8 cellular contexts compared by ENCODE assay signal in the genomic region with DNA sequence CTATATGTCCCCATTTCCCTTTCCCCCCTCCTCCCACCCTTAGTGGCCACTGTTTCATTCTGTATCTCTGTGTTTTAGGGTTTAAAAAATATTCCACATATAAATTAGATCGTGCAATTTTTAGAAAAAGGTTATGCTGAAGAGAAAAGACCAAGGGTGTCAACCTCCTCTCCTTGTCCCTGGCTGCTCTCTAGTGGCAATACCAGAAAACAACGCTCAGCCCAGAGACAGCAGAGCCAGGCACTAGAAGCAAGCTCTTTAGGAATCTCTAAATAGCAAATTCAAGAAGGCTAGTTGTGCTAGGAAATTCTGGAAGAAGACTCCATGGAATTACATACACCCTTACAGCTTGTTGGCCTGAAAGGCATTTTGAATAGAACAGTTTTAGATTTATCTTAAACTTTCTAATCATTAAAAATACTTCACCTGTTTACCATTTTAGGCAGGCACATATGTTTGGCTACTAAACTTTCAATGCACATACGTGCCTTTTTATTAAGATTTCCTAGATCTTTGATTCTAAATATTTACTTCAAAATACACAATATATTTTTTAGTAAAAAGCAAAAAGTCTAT. TPM values are rescaled to one million over a fixed set of nuclear protein-coding genes. Genes with fewer than 3 reads are reported as not detected.
DNase-seq lines count a peak whose midpoint lies in the region; ATAC-seq and TF ChIP-seq lines count a peak whose summit lies in the region.

No MANE protein-coding gene starts in this region.

- H3K4me3 ChIP-seq in Panc1 (ENCODE audit: low read depth in 2 of 2, low read length in 2 of 2): no peak overlapping the region

- H3K27ac ChIP-seq in Panc1 (ENCODE audit: low read length): no peak overlapping the region

- CTCF ChIA-PET in Panc1 (lab: Charles Lee): interaction anchor here (0.5 to 0.7 kb wide), 3 partner anchors 25 to 72 kb away, joined by 3 to 4 read pairs (median 3); no protein-coding TSS in a partner anchor

- POLR2A ChIA-PET in Panc1 (lab: Charles Lee): interaction anchor here (0.6 kb wide), 1 partner anchor 143 kb away, joined by 3 read pairs; no protein-coding TSS in a partner anchor

- peak; percentile 84 for TF ChIP-seq CTCF in Panc1 (IDR thresholded peaks at IDR 0.05)

- DNase-seq in DMS 273 treated with DMSO at 0.1 percent for 48 hours (lab: John Stamatoyannopoulos, UW): peak; percentile 25
- DNase-seq in Panc1 (ENCODE audit: low read depth, low spot score): peak; percentile 38
- DNase-seq in cerebellar cortex (ENCODE audit: low spot score): peak; percentile 35
- peak in 1 of 2 donors; percentile 11 for DNase-seq in left colon
- peak; percentile 64 for DNase-seq in ureter (ENCODE audit: low spot score)

- in situ Hi-C loops in Panc1 (cut with HindIII; ENCODE audit: low pct_unique_long_range_greater_than_20kb, low sequenced_read_pairs): no loop called here

- intact Hi-C loops in Panc1 (cut with micrococcal nuclease; ENCODE audit: unreplicated experiment) (no loop called here), left colon (cut with DNase I, micrococcal nuclease) (no loop called here)

- H3K36me3 ChIP-seq in Panc1 (ENCODE audit: control insufficient read depth, insufficient read depth, low read length): no peaks in the 10 kb centered on the region

- no peaks in the 10 kb centered on the region for H3K27me3 ChIP-seq in Panc1 (ENCODE audit: control insufficient read depth, insufficient read depth, low read length)

- no peaks in the 10 kb centered on the region for H3K9me3 ChIP-seq in Panc1 (ENCODE audit: control insufficient read depth, insufficient read depth, low read depth, low read length)

- H3K4me1 ChIP-seq in Panc1 (ENCODE audit: control insufficient read depth, insufficient read depth, low read length): no peaks in the 10 kb centered on the region

- BruUV-seq in Panc1 (replicated peaks; lab: Mats Ljungman, UMichigan): no TSS peak

- peak; percentile 80 for ATAC-seq in GM19023 (IDR thresholded peaks at IDR 0.05; ENCODE audit: unreplicated experiment)
- ATAC-seq in HG03457 (IDR thresholded peaks at IDR 0.05; ENCODE audit: unreplicated experiment): peak; percentile 68
- peak; percentile 90 for ATAC-seq in Panc1
- peak; percentile 53 for ATAC-seq in left colon
- no peak for ATAC-seq in HG03108 (IDR thresholded peaks at IDR 0.05; ENCODE audit: unreplicated experiment)

RNA-seq across cellular contexts. Expression of gene RASGRP3, which starts 35.1 kb away (rescaled TPM):
- total RNA-seq in Panc1 (2021; ENCODE audit: unreplicated experiment) (2.6 TPM), left colon (1 to 10 TPM; 2.8 to 5.1 TPM), ureter (9.9 TPM)
- 0.96 TPM for polyA plus RNA-seq in Panc1 (2012; ENCODE audit: insufficient read length)
